10 cellular contexts compared by ENCODE assay signal in the genomic region with DNA sequence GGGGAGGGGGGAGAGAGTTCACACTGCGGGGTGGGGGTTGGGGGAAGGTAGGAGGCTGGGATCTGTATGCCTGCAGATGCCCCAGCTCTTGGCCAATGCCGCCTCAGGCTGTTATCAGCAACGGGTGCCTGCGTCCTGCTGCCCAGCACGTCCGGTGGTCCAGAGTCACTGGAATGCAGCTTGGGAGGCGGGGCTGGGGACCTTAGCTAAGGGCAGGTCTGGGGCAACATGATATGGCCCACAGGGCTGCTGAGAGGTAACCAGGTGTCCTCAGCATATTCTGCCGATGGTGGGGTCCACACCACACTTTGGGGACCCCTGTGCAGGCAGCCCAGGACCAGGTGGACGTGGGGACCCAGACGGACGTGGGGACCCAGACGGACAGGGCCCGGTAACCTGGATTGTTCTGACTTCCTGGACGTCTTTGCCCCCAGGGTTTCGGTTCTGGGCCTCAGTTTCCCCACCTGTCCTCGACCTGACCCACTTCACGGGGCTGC. TPM values are rescaled to one million over a fixed set of nuclear protein-coding genes. Genes with fewer than 3 reads are reported as not detected.
DNase-seq lines count a peak whose midpoint lies in the region; ATAC-seq, FAIRE-seq and TF ChIP-seq lines count a peak whose summit lies in the region.
"Had no signal": no experiment of that assay in that cellular context is flagged by ENCODE, and none has a peak within 500 bp of the region (broad histone marks: within the 10 kb centered on the region; RNA-seq: fewer than 3 reads in every experiment).

No MANE protein-coding gene starts in this region.

- H3K27ac ChIP-seq in A549 = peak overlapping the region; percentile 48 to 89; a peak in 5 of 6 replicates

- intact Hi-C loops in lower leg skin (cut with DNase I; ENCODE audit: low total_unique reads) = no loop called here

- H3K4me2 ChIP-seq in A549 = peak overlapping the region; percentile 93

- TF ChIP-seq RAD21 in A549 (conservative IDR thresholded peaks at IDR 0.05 in 1 of 2, IDR thresholded peaks at IDR 0.05 in 1 of 2) = no peak

- POLR2A ChIA-PET in A549 (lab: Yijun Ruan, JAX) = no interaction called here

- FAIRE-seq in A549 (lab: Jason Lieb, UNC) (no peak), urothelium cell line (lab: Jason Lieb, UNC) (no peak)
- FAIRE-seq: kidney had no signal

- H3K4me3 ChIP-seq in A549 (peak overlapping the region; percentile 40; the same call in 2 of the 3 replicates), GM12875 (ENCODE audit: low read depth, low read length) (peak overlapping the region; percentile 91), lower leg skin (ENCODE audit: low read depth, poor library complexity, severe bottlenecking) (peak overlapping the region; percentile 8)

- CTCF ChIA-PET in A549 (lab: Yijun Ruan, JAX) = interaction anchor here (0.9 to 2.7 kb wide), 6 partner anchors 10 to 178 kb away, joined by 3 to 18 read pairs (median 5); no protein-coding TSS in a partner anchor

- peaks cover 33% of the 10 kb centered on the region for H3K4me1 ChIP-seq in A549

- H3K9me3 ChIP-seq in A549 = no peaks in the 10 kb centered on the region

- TF ChIP-seq POLR2A in A549 (IDR thresholded peaks at IDR 0.05; ENCODE audit: low read length) (no peak), lower leg skin (IDR thresholded peaks at IDR 0.05) (no peak)

- DNase-seq in A549 (ENCODE audit: low read depth in 1 of 2, low spot score in 1 of 2) = no peak
- DNase-seq in UCSD-AML1 (lab: John Stamatoyannopoulos, UW; ENCODE audit: unreplicated experiment) = peak; percentile 29
- no peak for DNase-seq in lower leg skin (ENCODE audit: low spot score in 2 of 2)
- no peak for DNase-seq in urothelium cell line (ENCODE audit: low spot score)
- DNase-seq in NCI-H446 (lab: John Stamatoyannopoulos, UW) = no peak
- DNase-seq in activated CD4-positive, alpha-beta T cell treated with anti-CD3 and anti-CD28 coated beads, Interleukin-2, amount 50 U/mL, for 1 hour = no peak
- DNase-seq: HCEC 1CT had no signal

- no peak for TF ChIP-seq EP300 in A549 (IDR thresholded peaks at IDR 0.05)

- no peak for ATAC-seq in A549
- no peak for ATAC-seq in GM18909 (IDR thresholded peaks at IDR 0.05; ENCODE audit: poor library complexity, unreplicated experiment)

- no peak for TF ChIP-seq CTCF in A549 (IDR thresholded peaks at IDR 0.05)
- no peak for TF ChIP-seq CTCF in GM12875 (IDR thresholded peaks at IDR 0.05; ENCODE audit: borderline replicate concordance, insufficient read depth, low read depth, low read length)
- TF ChIP-seq CTCF in lower leg skin (IDR thresholded peaks at IDR 0.05) = no peak

- 42% methylated on average over 2 of the region's 17 CpGs for WGBS in A549 (ENCODE audit: missing lambda C conversion rate)
- WGBS in lower leg skin, 2 donors = 49 to 51% methylated on average over 15 to 17 of the region's 17 CpGs

TF ChIP-seq in A549, 52 proteins besides CTCF, POLR2A, EP300 and RAD21:
- TF ChIP-seq, protein P1, sequence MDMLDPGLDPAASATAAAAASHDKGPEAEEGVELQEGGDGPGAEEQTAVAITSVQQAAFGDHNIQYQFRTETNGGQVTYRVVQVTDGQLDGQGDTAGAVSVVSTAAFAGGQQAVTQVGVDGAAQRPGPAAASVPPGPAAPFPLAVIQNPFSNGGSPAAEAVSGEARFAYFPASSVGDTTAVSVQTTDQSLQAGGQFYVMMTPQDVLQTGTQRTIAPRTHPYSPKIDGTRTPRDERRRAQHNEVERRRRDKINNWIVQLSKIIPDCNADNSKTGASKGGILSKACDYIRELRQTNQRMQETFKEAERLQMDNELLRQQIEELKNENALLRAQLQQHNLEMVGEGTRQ (IDR thresholded peaks at IDR 0.05) = no peak

RNA-seq across cellular contexts. Expression of a gene that starts 0.7 kb away (rescaled TPM):
- polyA plus RNA-seq in A549 (2011; rRNA removed) (0.48 and 1.2 TPM in 2 replicates), A549 (2017; fragmentation: RNase III; extraction: RNeasy Plus Mini Kit Qiagen cat#74134 plus additional on column Dnase treatment) (1.5 to 1.9 TPM (median 1.8 TPM) in 3 replicates)
- 2.1 and 2.6 TPM in 2 replicates for polyA plus RNA-seq in A549 (2012; cell fraction: cytosol; rRNA removed)
- 7.8 and 8.6 TPM in 2 replicates for polyA plus RNA-seq in A549 (2012; cell fraction: nucleus; rRNA removed)
- polyA minus RNA-seq in A549 (2011; rRNA and poly(A)+ RNA removed) = 0.58 and 0.88 TPM in 2 replicates
- total RNA-seq in lower leg skin = 10 to 100 TPM; 12.4 to 36.0 (median 14.4) TPM

RNA-seq across cellular contexts. Expression of a gene that starts 26.4 kb away (rescaled TPM):
- 5.0 and 6.6 TPM in 2 replicates for polyA plus RNA-seq in A549 (2011; rRNA removed)
- polyA plus RNA-seq in A549 (2012; cell fraction: cytosol; rRNA removed) = 7.9 and 9.1 TPM in 2 replicates
- polyA plus RNA-seq in A549 (2012; cell fraction: nucleus; rRNA removed) = 53.4 and 59.9 TPM in 2 replicates
- polyA plus RNA-seq in A549 (2017; fragmentation: RNase III; extraction: RNeasy Plus Mini Kit Qiagen cat#74134 plus additional on column Dnase treatment) = 8.8 to 13.5 TPM (median 12.6 TPM) in 3 replicates
- polyA minus RNA-seq in A549 (2011; rRNA and poly(A)+ RNA removed) = 9.6 and 10.5 TPM in 2 replicates
- 10 to 100 TPM; 30.3 to 39.8 (median 33.5) TPM for total RNA-seq in lower leg skin

RNA-seq across cellular contexts. Expression of a gene that starts 28.9 kb away (rescaled TPM):
- polyA plus RNA-seq in A549 (2011; rRNA removed) = 81.0 and 99.6 TPM in 2 replicates
- polyA plus RNA-seq in A549 (2012; cell fraction: cytosol; rRNA removed) = 346 and 402 TPM in 2 replicates
- 288 and 337 TPM in 2 replicates for polyA plus RNA-seq in A549 (2012; cell fraction: nucleus; rRNA removed)
- 170 to 181 TPM (median 172 TPM) in 3 replicates for polyA plus RNA-seq in A549 (2017; fragmentation: RNase III; extraction: RNeasy Plus Mini Kit Qiagen cat#74134 plus additional on column Dnase treatment)
- polyA minus RNA-seq in A549 (2011; rRNA and poly(A)+ RNA removed) = 102 and 159 TPM in 2 replicates
- total RNA-seq in lower leg skin = 100 to 1,000 TPM in 3 of 4 donors, 10 to 100 TPM in 1; 93.3 to 198 (median 123) TPM

RNA-seq across cellular contexts. Expression of a gene that starts 37.5 kb away (rescaled TPM):
- polyA plus RNA-seq in A549 (2011; rRNA removed) (223 and 248 TPM in 2 replicates), A549 (2017; fragmentation: RNase III; extraction: RNeasy Plus Mini Kit Qiagen cat#74134 plus additional on column Dnase treatment) (370 to 402 TPM (median 394 TPM) in 3 replicates)
- 768 and 819 TPM in 2 replicates for polyA plus RNA-seq in A549 (2012; cell fraction: cytosol; rRNA removed)
- 378 and 395 TPM in 2 replicates for polyA plus RNA-seq in A549 (2012; cell fraction: nucleus; rRNA removed)
- polyA minus RNA-seq in A549 (2011; rRNA and poly(A)+ RNA removed) = 180 and 195 TPM in 2 replicates
- 100 to 1,000 TPM; 375 to 507 (median 469) TPM for total RNA-seq in lower leg skin

RNA-seq across cellular contexts. Expression of a gene that starts 39.9 kb away (rescaled TPM):
- 31.7 and 32.2 TPM in 2 replicates for polyA plus RNA-seq in A549 (2011; rRNA removed)
- 102 and 104 TPM in 2 replicates for polyA plus RNA-seq in A549 (2012; cell fraction: cytosol; rRNA removed)
- 111 TPM in 2 replicates for polyA plus RNA-seq in A549 (2012; cell fraction: nucleus; rRNA removed)
- 99.3 to 115 TPM (median 101 TPM) in 3 replicates for polyA plus RNA-seq in A549 (2017; fragmentation: RNase III; extraction: RNeasy Plus Mini Kit Qiagen cat#74134 plus additional on column Dnase treatment)
- polyA minus RNA-seq in A549 (2011; rRNA and poly(A)+ RNA removed) = 94.3 and 125 TPM in 2 replicates
- total RNA-seq in lower leg skin = 10 to 100 TPM; 71.2 to 86.5 (median 79.7) TPM

Comparison
In these comparisons a context has a peak if more than half of its experiments do, and no peak if none do; other contexts are left out.
1. H3K4me3 ChIP-seq: peak in every context shown above with its lines; median percentile 91 in GM12875; 40 in A549; 8 in lower leg skin.